19 cellular contexts compared by ENCODE assay signal in the genomic region with DNA sequence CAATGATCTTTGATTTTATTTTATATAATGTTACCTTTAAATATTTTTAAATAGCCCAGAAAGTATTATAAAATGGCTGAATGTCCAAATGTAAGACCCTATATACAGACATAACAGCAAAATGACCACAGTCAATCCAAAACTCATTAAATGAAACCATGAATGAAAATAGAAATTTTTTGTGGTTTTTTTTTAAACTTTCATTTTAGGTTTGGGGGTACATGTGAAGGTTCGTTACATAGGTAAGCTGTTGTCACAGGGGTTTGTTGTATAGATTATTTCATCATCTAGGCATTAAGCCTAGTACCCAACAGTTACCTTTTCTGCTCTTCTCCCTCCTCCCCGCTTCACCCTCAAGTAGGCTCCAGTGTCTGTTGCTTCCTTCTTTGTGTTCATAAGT.
DNase-seq lines count a peak whose midpoint lies in the region; ATAC-seq lines count a peak whose summit lies in the region.
"Had no signal": no experiment of that assay in that cellular context is flagged by ENCODE, and none has a peak within 500 bp of the region (broad histone marks: within the 10 kb centered on the region; RNA-seq: fewer than 3 reads in every experiment).

No MANE protein-coding gene starts in this region.

- peak; percentile 66 for ATAC-seq in GM18502 (IDR thresholded peaks at IDR 0.05; ENCODE audit: poor library complexity, unreplicated experiment)
- ATAC-seq in GM19455 (IDR thresholded peaks at IDR 0.05; ENCODE audit: unreplicated experiment) = peak; percentile 70
- peak; percentile 83 for ATAC-seq in HG02852 (IDR thresholded peaks at IDR 0.05; ENCODE audit: unreplicated experiment)
- peak; percentile 69 for ATAC-seq in HG03520 (IDR thresholded peaks at IDR 0.05; ENCODE audit: unreplicated experiment)
- ATAC-seq: activated T-helper 17 cell treated with anti-CD3 and anti-CD28 coated beads, Interleukin-2, amount 50 U/mL, for 72 hours had no signal

- DNase-seq in NOMO-1 treated with dmso at 0.1 percent for 144 hours (lab: John Stamatoyannopoulos, UW; ENCODE audit: unreplicated experiment) (no peak), germinal center (ENCODE audit: low spot score) (no peak), NCI-H2196 (lab: John Stamatoyannopoulos, UW; ENCODE audit: unreplicated experiment) (no peak), ecto neural progenitor cell (ENCODE audit: low spot score) (no peak)
- DNase-seq: activated B cell treated with CpG ODN at 0.5 μM for 24 hours; activated CD8-positive, alpha-beta memory T cell treated with anti-CD3 and anti-CD28 coated beads for 24 hours; caudate nucleus; CD4-positive, alpha-beta memory T cell; effector memory CD4-positive, alpha-beta T cell; kidney glomerular epithelial cell; NCI-H1694; NCI-H446 treated with DMSO at 0.1 percent for 48 hours; SIG-M5; T-helper 2 cell had no signal
